ENCODE assay signal across 30 cellular contexts in the genomic region with DNA sequence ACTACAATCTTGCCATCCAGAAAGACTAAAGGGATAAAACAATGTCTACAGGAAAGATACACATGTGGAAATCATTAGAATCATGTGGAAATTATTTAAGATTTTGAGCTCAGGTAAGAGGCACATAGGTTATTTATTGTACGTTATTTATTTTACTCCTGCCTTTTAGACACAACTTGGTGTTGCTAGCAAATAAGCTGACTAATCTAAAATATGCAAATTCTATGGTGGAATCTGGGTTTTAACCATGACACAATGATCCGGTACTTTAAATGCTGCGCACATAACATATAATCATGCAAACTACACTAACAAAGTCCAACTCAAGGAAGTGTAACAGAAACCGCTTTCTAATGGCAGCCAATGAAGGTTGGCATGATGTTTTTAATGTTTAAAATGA.
"Had no signal": no experiment of that assay in that cellular context is flagged by ENCODE, and none has a peak within 500 bp of the region (broad histone marks: within the 10 kb centered on the region; RNA-seq: fewer than 3 reads in every experiment).

No MANE protein-coding gene starts in this region.

- DNase-seq: naive thymus-derived CD8-positive, alpha-beta T cell; nephron progenitor cell; nucleus accumbens; ovary; posterior cingulate gyrus; psoas muscle; right cardiac atrium; spleen; stimulated activated CD4-positive, alpha-beta T cell treated with anti-CD3 and anti-CD28 coated beads, Interleukin-12 subunit alpha, Interleukin-12 subunit beta, amount 100 ng/mL, for 4 hours; stimulated activated CD4-positive, alpha-beta T cell treated with anti-CD3 and anti-CD28 coated beads, Interleukin-1b, Interleukin-23, amount 100 ng/mL, for 48 hours; stimulated activated CD4-positive, alpha-beta T cell treated with anti-CD3 and anti-CD28 coated beads, Interleukin-4, amount 100 ng/mL, for 1 hour; stimulated activated CD4-positive, alpha-beta T cell treated with anti-CD3 and anti-CD28 coated beads, Interleukin-4, amount 100 ng/mL, for 4 hours; stimulated activated CD8-positive, alpha-beta memory T cell treated with anti-CD3 and anti-CD28 coated beads, Interleukin-4, amount 100 ng/mL, for 48 hours; stimulated activated naive CD4-positive, alpha-beta T cell; stimulated activated naive CD8-positive, alpha-beta T cell treated with anti-CD3 and anti-CD28 coated beads, Interleukin-15, amount 100 ng/mL, for 72 hours; stimulated activated naive CD8-positive, alpha-beta T cell treated with anti-CD3 and anti-CD28 coated beads, Interleukin-15, Interleukin-2, amounts not matched to agents 100 U/mL and 50 U/mL, for 24 hours; substantia nigra; testis; tibial artery; transverse colon; upper lobe of right lung; uterus had no signal

- H3K9me3 ChIP-seq: neutrophil, ovary, psoas muscle, suprapubic skin, testis, tibial artery, transverse colon, uterus had no signal

- H3K4me3 ChIP-seq: ovary, psoas muscle, skin epidermis, smooth muscle cell, spleen, suprapubic skin, testis, tibial artery, transverse colon, upper lobe of right lung, uterus had no signal

- H3K27ac ChIP-seq: neutrophil, ovary, parathyroid adenoma, psoas muscle, skin epidermis, spleen, suprapubic skin, testis, tibial artery, transverse colon, upper lobe of right lung, uterus had no signal

- H3K4me1 ChIP-seq: parathyroid adenoma, psoas muscle, spleen, suprapubic skin, testis, tibial artery, transverse colon, upper lobe of right lung, uterus had no signal

- H3K27me3 ChIP-seq: neutrophil, ovary, spleen, suprapubic skin, testis, tibial artery, transverse colon, upper lobe of right lung, uterus had no signal

- H2AFZ ChIP-seq: parathyroid adenoma had no signal

- ATAC-seq: naive thymus-derived CD8-positive, alpha-beta T cell; natural killer cell treated with Interleukin-12 subunit alpha and Interleukin-12 subunit beta and Interleukin-15 and Interleukin-18, amount 100 ng/mL, for 72 hours; psoas muscle; right cardiac atrium; sciatic nerve; stimulated activated memory B cell treated with anti-CD40 and anti-IgM and Interleukin-4, amounts not matched to agents 10 μg/mL and 1 μg/mL and 100 μg/mL, for 72 hours; stimulated activated naive CD8-positive, alpha-beta T cell treated with anti-CD3 and anti-CD28 coated beads, Interleukin-15, amount 100 ng/mL, for 72 hours; stimulated activated naive CD8-positive, alpha-beta T cell treated with anti-CD3 and anti-CD28 coated beads, Interleukin-15, Interleukin-2, amounts not matched to agents 100 U/mL and 50 U/mL, for 24 hours; upper lobe of right lung had no signal

- H3K4me2 ChIP-seq: smooth muscle cell had no signal

- H3K36me3 ChIP-seq: neutrophil, ovary, spleen, suprapubic skin, tibial artery, transverse colon, upper lobe of right lung, uterus had no signal

- H3K79me2 ChIP-seq: parathyroid adenoma had no signal

- H3K9ac ChIP-seq: parathyroid adenoma had no signal
